ENCODE assay signal across 1 cellular context in the genomic region with DNA sequence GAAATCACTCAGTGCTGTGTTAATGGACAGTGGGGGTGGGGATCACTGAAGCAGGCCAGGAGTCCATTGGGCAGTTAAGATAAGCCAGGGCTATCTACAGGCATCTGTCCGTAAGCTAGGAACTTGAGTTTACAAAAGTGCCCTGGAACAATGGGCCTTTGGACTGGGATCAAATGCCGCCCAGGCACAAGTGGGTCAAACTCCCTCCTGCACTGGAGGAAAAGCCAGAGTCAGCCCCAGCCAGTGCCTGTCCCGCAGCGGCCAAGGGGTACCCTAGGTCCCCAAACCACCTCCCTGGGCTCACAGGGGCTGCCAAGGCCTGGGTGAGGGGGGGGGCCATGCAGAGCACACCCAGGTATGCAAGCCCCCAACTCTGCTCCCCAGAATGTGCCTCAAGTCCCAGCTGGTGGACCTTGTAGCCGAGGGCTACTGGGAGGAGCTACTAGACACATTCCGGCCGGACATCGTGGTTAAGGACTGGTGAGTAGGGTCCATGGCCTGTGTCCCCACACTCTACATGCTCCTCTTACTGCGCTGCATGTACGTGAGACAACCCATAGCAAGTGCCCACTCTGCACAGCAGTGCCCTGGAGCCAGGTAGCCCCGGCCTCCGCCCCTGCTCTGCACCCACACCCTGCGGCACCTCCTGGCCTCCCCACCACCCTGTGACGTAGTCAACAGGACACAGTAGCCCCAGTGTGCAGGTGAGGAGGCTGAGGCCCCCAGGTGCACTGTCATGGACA.
A peak's percentile ranks its signal among the peaks of the same experiment; 100 is the strongest.
TF ChIP-seq lines count a peak whose summit lies in the region.

No MANE protein-coding gene starts in this region.

TF ChIP-seq in K562, 482 proteins besides CTCF, POLR2A, EP300 and RAD21 (continued from another document and continues in another):
- TF ChIP-seq, protein P1, sequence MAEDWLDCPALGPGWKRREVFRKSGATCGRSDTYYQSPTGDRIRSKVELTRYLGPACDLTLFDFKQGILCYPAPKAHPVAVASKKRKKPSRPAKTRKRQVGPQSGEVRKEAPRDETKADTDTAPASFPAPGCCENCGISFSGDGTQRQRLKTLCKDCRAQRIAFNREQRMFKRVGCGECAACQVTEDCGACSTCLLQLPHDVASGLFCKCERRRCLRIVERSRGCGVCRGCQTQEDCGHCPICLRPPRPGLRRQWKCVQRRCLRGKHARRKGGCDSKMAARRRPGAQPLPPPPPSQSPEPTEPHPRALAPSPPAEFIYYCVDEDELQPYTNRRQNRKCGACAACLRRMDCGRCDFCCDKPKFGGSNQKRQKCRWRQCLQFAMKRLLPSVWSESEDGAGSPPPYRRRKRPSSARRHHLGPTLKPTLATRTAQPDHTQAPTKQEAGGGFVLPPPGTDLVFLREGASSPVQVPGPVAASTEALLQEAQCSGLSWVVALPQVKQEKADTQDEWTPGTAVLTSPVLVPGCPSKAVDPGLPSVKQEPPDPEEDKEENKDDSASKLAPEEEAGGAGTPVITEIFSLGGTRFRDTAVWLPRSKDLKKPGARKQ (CRISPR knock-in tag; IDR thresholded peaks at IDR 0.05), result no peak
- peak; percentile 79 to 82 for TF ChIP-seq KDM1A (IDR thresholded peaks at IDR 0.05)
- peak; percentile 30; the same call in 1 of the 2 replicates for TF ChIP-seq POLR2AphosphoS2 (IDR thresholded peaks at IDR 0.05; ENCODE audit: low read length)
- TF ChIP-seq, protein P2, sequence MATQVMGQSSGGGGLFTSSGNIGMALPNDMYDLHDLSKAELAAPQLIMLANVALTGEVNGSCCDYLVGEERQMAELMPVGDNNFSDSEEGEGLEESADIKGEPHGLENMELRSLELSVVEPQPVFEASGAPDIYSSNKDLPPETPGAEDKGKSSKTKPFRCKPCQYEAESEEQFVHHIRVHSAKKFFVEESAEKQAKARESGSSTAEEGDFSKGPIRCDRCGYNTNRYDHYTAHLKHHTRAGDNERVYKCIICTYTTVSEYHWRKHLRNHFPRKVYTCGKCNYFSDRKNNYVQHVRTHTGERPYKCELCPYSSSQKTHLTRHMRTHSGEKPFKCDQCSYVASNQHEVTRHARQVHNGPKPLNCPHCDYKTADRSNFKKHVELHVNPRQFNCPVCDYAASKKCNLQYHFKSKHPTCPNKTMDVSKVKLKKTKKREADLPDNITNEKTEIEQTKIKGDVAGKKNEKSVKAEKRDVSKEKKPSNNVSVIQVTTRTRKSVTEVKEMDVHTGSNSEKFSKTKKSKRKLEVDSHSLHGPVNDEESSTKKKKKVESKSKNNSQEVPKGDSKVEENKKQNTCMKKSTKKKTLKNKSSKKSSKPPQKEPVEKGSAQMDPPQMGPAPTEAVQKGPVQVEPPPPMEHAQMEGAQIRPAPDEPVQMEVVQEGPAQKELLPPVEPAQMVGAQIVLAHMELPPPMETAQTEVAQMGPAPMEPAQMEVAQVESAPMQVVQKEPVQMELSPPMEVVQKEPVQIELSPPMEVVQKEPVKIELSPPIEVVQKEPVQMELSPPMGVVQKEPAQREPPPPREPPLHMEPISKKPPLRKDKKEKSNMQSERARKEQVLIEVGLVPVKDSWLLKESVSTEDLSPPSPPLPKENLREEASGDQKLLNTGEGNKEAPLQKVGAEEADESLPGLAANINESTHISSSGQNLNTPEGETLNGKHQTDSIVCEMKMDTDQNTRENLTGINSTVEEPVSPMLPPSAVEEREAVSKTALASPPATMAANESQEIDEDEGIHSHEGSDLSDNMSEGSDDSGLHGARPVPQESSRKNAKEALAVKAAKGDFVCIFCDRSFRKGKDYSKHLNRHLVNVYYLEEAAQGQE (CRISPR knock-in tag; IDR thresholded peaks at IDR 0.05; ENCODE audit: low read depth), result peak; percentile 62; the same call in 1 of the 2 replicates
- TF ChIP-seq, protein P3, sequence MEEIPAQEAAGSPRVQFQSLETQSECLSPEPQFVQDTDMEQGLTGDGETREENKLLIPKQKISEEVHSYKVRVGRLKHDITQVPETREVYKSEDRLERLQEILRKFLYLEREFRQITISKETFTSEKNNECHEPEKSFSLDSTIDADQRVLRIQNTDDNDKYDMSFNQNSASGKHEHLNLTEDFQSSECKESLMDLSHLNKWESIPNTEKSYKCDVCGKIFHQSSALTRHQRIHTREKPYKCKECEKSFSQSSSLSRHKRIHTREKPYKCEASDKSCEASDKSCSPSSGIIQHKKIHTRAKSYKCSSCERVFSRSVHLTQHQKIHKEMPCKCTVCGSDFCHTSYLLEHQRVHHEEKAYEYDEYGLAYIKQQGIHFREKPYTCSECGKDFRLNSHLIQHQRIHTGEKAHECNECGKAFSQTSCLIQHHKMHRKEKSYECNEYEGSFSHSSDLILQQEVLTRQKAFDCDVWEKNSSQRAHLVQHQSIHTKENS (CRISPR knock-in tag; IDR thresholded peaks at IDR 0.05), result no peak
- TF ChIP-seq PML (IDR thresholded peaks at IDR 0.05; ENCODE audit: low read length), result peak; percentile 83
- TF ChIP-seq ARID2 (IDR thresholded peaks at IDR 0.05), result no peak
- TF ChIP-seq YY1 (IDR thresholded peaks at IDR 0.05; ENCODE audit: borderline replicate concordance in 1 of 3, control insufficient read depth in 1 of 3, extremely low read depth in 1 of 3, insufficient read depth in 3 of 3, insufficient read length in 1 of 3, insufficient replicate concordance in 2 of 3, low read depth in 1 of 3, low read length in 2 of 3), result peak in 1 of 3 experiments; percentile 17
- TF ChIP-seq KDM5B (IDR thresholded peaks at IDR 0.05; ENCODE audit: insufficient replicate concordance, low read depth, low read length), result no peak
- no peak for TF ChIP-seq RBM34 (IDR thresholded peaks at IDR 0.05; ENCODE audit: borderline replicate concordance, insufficient read depth, low read length)
- TF ChIP-seq SIX5 (IDR thresholded peaks at IDR 0.05; ENCODE audit: borderline replicate concordance in 1 of 2, insufficient read depth in 1 of 2, low read depth in 1 of 2, low read length in 2 of 2), result no peak
- peak; percentile 77 for TF ChIP-seq MTA3 (IDR thresholded peaks at IDR 0.05; ENCODE audit: borderline replicate concordance)
- TF ChIP-seq, protein P4, sequence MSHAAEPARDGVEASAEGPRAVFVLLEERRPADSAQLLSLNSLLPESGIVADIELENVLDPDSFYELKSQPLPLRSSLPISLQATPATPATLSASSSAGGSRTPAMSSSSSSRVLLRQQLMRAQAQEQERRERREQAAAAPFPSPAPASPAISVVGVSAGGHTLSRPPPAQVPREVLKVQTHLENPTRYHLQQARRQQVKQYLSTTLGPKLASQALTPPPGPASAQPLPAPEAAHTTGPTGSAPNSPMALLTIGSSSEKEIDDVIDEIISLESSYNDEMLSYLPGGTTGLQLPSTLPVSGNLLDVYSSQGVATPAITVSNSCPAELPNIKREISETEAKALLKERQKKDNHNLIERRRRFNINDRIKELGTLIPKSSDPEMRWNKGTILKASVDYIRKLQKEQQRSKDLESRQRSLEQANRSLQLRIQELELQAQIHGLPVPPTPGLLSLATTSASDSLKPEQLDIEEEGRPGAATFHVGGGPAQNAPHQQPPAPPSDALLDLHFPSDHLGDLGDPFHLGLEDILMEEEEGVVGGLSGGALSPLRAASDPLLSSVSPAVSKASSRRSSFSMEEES (CRISPR knock-in tag; IDR thresholded peaks at IDR 0.05), result no peak
- no peak for TF ChIP-seq RFX5 (IDR thresholded peaks at IDR 0.05; ENCODE audit: low read depth, low read length)
- no peak for TF ChIP-seq NR2F6 (CRISPR knock-in tag; IDR thresholded peaks at IDR 0.05)
- no peak for TF ChIP-seq RHOXF2B (CRISPR knock-in tag; conservative IDR thresholded peaks at IDR 0.05)
- TF ChIP-seq CCNT2 (IDR thresholded peaks at IDR 0.05; ENCODE audit: borderline replicate concordance, extremely low read depth, insufficient read length, low read depth, low read length), result peak; percentile 93
- TF ChIP-seq, protein P5, sequence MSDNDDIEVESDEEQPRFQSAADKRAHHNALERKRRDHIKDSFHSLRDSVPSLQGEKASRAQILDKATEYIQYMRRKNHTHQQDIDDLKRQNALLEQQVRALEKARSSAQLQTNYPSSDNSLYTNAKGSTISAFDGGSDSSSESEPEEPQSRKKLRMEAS (CRISPR knock-in tag; IDR thresholded peaks at IDR 0.05), result peak; percentile 6; the same call in 1 of the 2 replicates
- TF ChIP-seq DMBX1 (CRISPR knock-in tag; IDR thresholded peaks at IDR 0.05; ENCODE audit: borderline replicate concordance), result no peak
- no peak for TF ChIP-seq CBX5 (IDR thresholded peaks at IDR 0.05; ENCODE audit: borderline replicate concordance, low read depth)
- no peak for TF ChIP-seq CBX2 (IDR thresholded peaks at IDR 0.05; ENCODE audit: insufficient read depth, low read length, poor library complexity, severe bottlenecking)
- no peak for TF ChIP-seq ERF (CRISPR knock-in tag; IDR thresholded peaks at IDR 0.05)
- TF ChIP-seq KLF16 (IDR thresholded peaks at IDR 0.05), result peak; percentile 84
- TF ChIP-seq, protein P6, sequence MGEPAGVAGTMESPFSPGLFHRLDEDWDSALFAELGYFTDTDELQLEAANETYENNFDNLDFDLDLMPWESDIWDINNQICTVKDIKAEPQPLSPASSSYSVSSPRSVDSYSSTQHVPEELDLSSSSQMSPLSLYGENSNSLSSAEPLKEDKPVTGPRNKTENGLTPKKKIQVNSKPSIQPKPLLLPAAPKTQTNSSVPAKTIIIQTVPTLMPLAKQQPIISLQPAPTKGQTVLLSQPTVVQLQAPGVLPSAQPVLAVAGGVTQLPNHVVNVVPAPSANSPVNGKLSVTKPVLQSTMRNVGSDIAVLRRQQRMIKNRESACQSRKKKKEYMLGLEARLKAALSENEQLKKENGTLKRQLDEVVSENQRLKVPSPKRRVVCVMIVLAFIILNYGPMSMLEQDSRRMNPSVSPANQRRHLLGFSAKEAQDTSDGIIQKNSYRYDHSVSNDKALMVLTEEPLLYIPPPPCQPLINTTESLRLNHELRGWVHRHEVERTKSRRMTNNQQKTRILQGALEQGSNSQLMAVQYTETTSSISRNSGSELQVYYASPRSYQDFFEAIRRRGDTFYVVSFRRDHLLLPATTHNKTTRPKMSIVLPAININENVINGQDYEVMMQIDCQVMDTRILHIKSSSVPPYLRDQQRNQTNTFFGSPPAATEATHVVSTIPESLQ (CRISPR knock-in tag; IDR thresholded peaks at IDR 0.05), result no peak
- no peak for TF ChIP-seq NFYB (IDR thresholded peaks at IDR 0.05; ENCODE audit: extremely low read depth, insufficient read length)
- peak; percentile 31; the same call in 1 of the 2 replicates for TF ChIP-seq NFE2 (IDR thresholded peaks at IDR 0.05; ENCODE audit: low read depth)
- TF ChIP-seq, protein P7, sequence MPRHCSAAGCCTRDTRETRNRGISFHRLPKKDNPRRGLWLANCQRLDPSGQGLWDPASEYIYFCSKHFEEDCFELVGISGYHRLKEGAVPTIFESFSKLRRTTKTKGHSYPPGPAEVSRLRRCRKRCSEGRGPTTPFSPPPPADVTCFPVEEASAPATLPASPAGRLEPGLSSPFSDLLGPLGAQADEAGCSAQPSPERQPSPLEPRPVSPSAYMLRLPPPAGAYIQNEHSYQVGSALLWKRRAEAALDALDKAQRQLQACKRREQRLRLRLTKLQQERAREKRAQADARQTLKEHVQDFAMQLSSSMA (CRISPR knock-in tag; IDR thresholded peaks at IDR 0.05), result 0 out of 2 replicates have a peak, but pooled peaks have one; percentile 59
- no peak for TF ChIP-seq DACH1 (IDR thresholded peaks at IDR 0.05; ENCODE audit: partially characterized antibody)
- no peak for TF ChIP-seq RFX7 (CRISPR knock-in tag; IDR thresholded peaks at IDR 0.05)
- peak; percentile 87 for TF ChIP-seq MTA2 (IDR thresholded peaks at IDR 0.05; ENCODE audit: low read depth)
- no peak for TF ChIP-seq POU5F1 (IDR thresholded peaks at IDR 0.05; ENCODE audit: borderline replicate concordance, low read depth, low read length, partially characterized antibody)
- TF ChIP-seq ZNF232 (CRISPR knock-in tag; IDR thresholded peaks at IDR 0.05), result no peak
- no peak for TF ChIP-seq ZNF134 (CRISPR knock-in tag; conservative IDR thresholded peaks at IDR 0.05)
- no peak for TF ChIP-seq NR1H2 (CRISPR knock-in tag; IDR thresholded peaks at IDR 0.05)
- TF ChIP-seq EHMT2 (IDR thresholded peaks at IDR 0.05), result no peak
- TF ChIP-seq SMAD3 (CRISPR knock-in tag; conservative IDR thresholded peaks at IDR 0.05), result no peak
- no peak for TF ChIP-seq TFAM (CRISPR knock-in tag; conservative IDR thresholded peaks at IDR 0.05)
- no peak for TF ChIP-seq ZNF146 (CRISPR knock-in tag; IDR thresholded peaks at IDR 0.05; ENCODE audit: unreplicated experiment)
- no peak for TF ChIP-seq KLF6 (CRISPR knock-in tag; IDR thresholded peaks at IDR 0.05; ENCODE audit: borderline replicate concordance)
- no peak for TF ChIP-seq KHSRP (IDR thresholded peaks at IDR 0.05)
- no peak for TF ChIP-seq KAT7 (CRISPR knock-in tag; IDR thresholded peaks at IDR 0.05; ENCODE audit: borderline replicate concordance)
- no peak for TF ChIP-seq POLR3G (IDR thresholded peaks at IDR 0.05; ENCODE audit: extremely low read depth, insufficient read length, insufficient replicate concordance)
- TF ChIP-seq NR2C2 (CRISPR knock-in tag; IDR thresholded peaks at IDR 0.05), result no peak
- TF ChIP-seq NR2C2 (tag; IDR thresholded peaks at IDR 0.05), result peak; percentile 58; the same call in 1 of the 2 replicates
- peak; percentile 44; the same call in 1 of the 2 replicates for TF ChIP-seq KLF13 (tag; IDR thresholded peaks at IDR 0.05; ENCODE audit: borderline replicate concordance, low read depth)
- TF ChIP-seq, protein P8, sequence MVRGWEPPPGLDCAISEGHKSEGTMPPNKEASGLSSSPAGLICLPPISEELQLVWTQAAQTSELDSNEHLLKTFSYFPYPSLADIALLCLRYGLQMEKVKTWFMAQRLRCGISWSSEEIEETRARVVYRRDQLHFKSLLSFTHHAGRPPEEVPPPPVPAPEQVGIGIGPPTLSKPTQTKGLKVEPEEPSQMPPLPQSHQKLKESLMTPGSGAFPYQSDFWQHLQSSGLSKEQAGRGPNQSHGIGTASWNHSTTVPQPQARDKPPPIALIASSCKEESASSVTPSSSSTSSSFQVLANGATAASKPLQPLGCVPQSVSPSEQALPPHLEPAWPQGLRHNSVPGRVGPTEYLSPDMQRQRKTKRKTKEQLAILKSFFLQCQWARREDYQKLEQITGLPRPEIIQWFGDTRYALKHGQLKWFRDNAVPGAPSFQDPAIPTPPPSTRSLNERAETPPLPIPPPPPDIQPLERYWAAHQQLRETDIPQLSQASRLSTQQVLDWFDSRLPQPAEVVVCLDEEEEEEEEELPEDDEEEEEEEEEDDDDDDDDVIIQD (CRISPR knock-in tag; IDR thresholded peaks at IDR 0.05), result no peak
- TF ChIP-seq KDM4B (IDR thresholded peaks at IDR 0.05; ENCODE audit: borderline replicate concordance in 2 of 2, low read depth in 1 of 2), result no peak
- TF ChIP-seq MYNN (IDR thresholded peaks at IDR 0.05), result peak; percentile 69; the same call in 1 of the 2 replicates
- TF ChIP-seq MYNN (CRISPR knock-in tag; IDR thresholded peaks at IDR 0.05), result no peak
- TF ChIP-seq SMAD4 (CRISPR knock-in tag; conservative IDR thresholded peaks at IDR 0.05), result peak; percentile 67
- TF ChIP-seq LEF1 (IDR thresholded peaks at IDR 0.05), result peak; percentile 92
- no peak for TF ChIP-seq ZNF717 (CRISPR knock-in tag; IDR thresholded peaks at IDR 0.05)
- TF ChIP-seq TAL1 (IDR thresholded peaks at IDR 0.05), result peak; percentile 92
- TF ChIP-seq CHCHD3 (CRISPR knock-in tag; IDR thresholded peaks at IDR 0.05), result no peak
- TF ChIP-seq FIP1L1 (IDR thresholded peaks at IDR 0.05; ENCODE audit: low read depth, low read length, poor library complexity, severe bottlenecking), result no peak
- peak; percentile 37; the same call in 1 of the 2 replicates for TF ChIP-seq ZNF766 (CRISPR knock-in tag; conservative IDR thresholded peaks at IDR 0.05)
- TF ChIP-seq ZBTB8A (IDR thresholded peaks at IDR 0.05; ENCODE audit: partially characterized antibody), result no peak
